Comparison of ENCODE assay signal across 8 cellular contexts in the genomic region with DNA sequence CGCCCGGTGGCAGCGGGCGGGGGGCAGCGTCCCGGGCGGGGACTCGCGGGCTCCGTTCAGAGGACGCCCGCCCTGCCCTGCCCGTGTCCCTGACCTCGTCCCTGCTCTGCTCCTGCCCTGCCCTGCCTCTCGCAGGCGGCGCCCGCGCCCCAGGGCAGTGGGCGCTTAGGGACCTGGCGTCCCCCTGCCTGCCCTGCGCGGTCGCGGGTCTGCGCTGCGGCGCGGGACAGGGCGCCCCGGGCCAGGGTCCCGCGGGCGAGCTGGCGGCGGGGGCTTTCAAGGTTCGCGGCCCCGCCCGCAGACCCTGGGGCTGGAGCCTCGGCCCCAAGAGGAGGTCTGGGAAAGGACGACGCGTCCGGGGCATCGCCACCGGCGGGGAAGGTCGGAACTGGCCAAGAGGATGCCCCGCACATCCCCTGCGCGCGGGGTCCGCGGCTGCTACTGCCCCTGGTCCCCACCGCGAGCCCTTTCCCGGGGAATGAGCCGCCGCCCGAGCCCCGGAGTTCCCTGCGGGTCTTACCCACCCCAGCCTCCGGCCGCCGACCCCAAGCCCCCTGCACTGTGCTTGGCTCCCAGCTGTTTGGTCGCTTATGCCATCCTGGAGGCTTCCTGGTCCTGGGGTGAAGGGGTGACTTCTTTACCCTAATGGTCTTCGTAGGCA. TPM values are rescaled to one million over a fixed set of nuclear protein-coding genes. Genes with fewer than 3 reads are reported as not detected.
DNase-seq lines count a peak whose midpoint lies in the region; ATAC-seq and TF ChIP-seq lines count a peak whose summit lies in the region.

No MANE protein-coding gene starts in this region.

- H3K4me1 Mint-ChIP-seq in Caco-2 (ENCODE audit: low read depth, unreplicated experiment): no peaks in the 10 kb centered on the region

- no peak overlapping the region for H3K9ac ChIP-seq in MM.1S (ENCODE audit: low read length)

- H3K4me1 ChIP-seq in Caco-2 (no peaks in the 10 kb centered on the region), MM.1S (ENCODE audit: low read length) (no peaks in the 10 kb centered on the region), mucosa of descending colon (ENCODE audit: low read depth) (peaks cover 3% of the 10 kb centered on the region)

- no peaks in the 10 kb centered on the region for H3F3A ChIP-seq in MM.1S (ENCODE audit: insufficient read depth, low read length)

- no peaks in the 10 kb centered on the region for H3K79me2 ChIP-seq in MM.1S (ENCODE audit: low read length)

- BruUV-seq in Caco-2 (replicated peaks; lab: Mats Ljungman, UMichigan): no TSS peak

- no peaks in the 10 kb centered on the region for H4K20me1 ChIP-seq in MM.1S (ENCODE audit: insufficient read depth, low read length)

- H3K27ac ChIP-seq in MM.1S (ENCODE audit: low read length) (no peak overlapping the region), cingulate gyrus (ENCODE audit: low read depth, low read length) (peak overlapping the region; percentile 19)

- H3K9me3 ChIP-seq in Caco-2: peaks cover 5% of the 10 kb centered on the region; the same call in 1 of the 2 replicates
- H3K9me3 ChIP-seq in MM.1S (replicated peaks; ENCODE audit: insufficient read depth, low read length): no peaks in the 10 kb centered on the region
- H3K9me3 ChIP-seq in mucosa of descending colon: no peaks in the 10 kb centered on the region

- no peak for DNase-seq in Caco-2
- DNase-seq in MM.1S: no peak
- DNase-seq in mucosa of descending colon: peak; percentile 24 to 63 (median 60)
- no peak for DNase-seq in GM19238 (ENCODE audit: insufficient read length, low spot score)
- DNase-seq in OCI-M2 (lab: John Stamatoyannopoulos, UW; ENCODE audit: unreplicated experiment): no peak
- DNase-seq in occipital lobe (lab: John Stamatoyannopoulos, UW): no peak

- no peak overlapping the region for H3K27ac Mint-ChIP-seq in Caco-2 (ENCODE audit: unreplicated experiment)

- no peaks in the 10 kb centered on the region for H3K9me2 ChIP-seq in MM.1S (replicated peaks; ENCODE audit: insufficient read depth, low read length)

- peak overlapping the region; percentile 45; the same call in 1 of the 2 replicates for H3K4me2 ChIP-seq in MM.1S (ENCODE audit: low read depth, low read length)

- peaks cover 5% of the 10 kb centered on the region for H3K27me3 Mint-ChIP-seq in Caco-2 (ENCODE audit: insufficient read depth, unreplicated experiment)

- intact Hi-C loops in Caco-2 (cut with micrococcal nuclease; ENCODE audit: unreplicated experiment) (no loop called here), mucosa of descending colon (cut with DNase I, micrococcal nuclease) (no loop called here)

- no peaks in the 10 kb centered on the region for H3K9me3 Mint-ChIP-seq in Caco-2 (ENCODE audit: unreplicated experiment)

- H3K36me3 Mint-ChIP-seq in Caco-2 (ENCODE audit: insufficient read depth, unreplicated experiment): peaks cover 6% of the 10 kb centered on the region

- peak overlapping the region; percentile 59 for H3K4me3 Mint-ChIP-seq in Caco-2 (ENCODE audit: unreplicated experiment)

- CTCF ChIA-PET in Caco-2 (lab: Charles Lee): no interaction called here

- H2AFZ ChIP-seq in MM.1S (ENCODE audit: low read length): no peak overlapping the region

- ATAC-seq in GM21423 (IDR thresholded peaks at IDR 0.05; ENCODE audit: unreplicated experiment) (peak; percentile 31), mucosa of descending colon (peak; percentile 42)

- peak overlapping the region; percentile 47 for H3K4me3 ChIP-seq in Caco-2 (ENCODE audit: low read depth, low read length)
- peak overlapping the region; percentile 29; the same call in 1 of the 2 replicates for H3K4me3 ChIP-seq in MM.1S (ENCODE audit: low read length)
- H3K4me3 ChIP-seq in mucosa of descending colon: peak overlapping the region; percentile 54

- H3K27me3 ChIP-seq in Caco-2 (replicated peaks; ENCODE audit: control insufficient read depth, insufficient read depth, low read length) (no peaks in the 10 kb centered on the region), MM.1S (replicated peaks; ENCODE audit: insufficient read depth, low read length) (peaks cover 5% of the 10 kb centered on the region; the same call in 1 of the 2 replicates)

- TF ChIP-seq CTCF in Caco-2 (IDR thresholded peaks at IDR 0.05; ENCODE audit: insufficient read depth in 1 of 2, low read depth in 1 of 2, low read length in 1 of 2, severe bottlenecking in 1 of 2, unreplicated experiment in 1 of 2): no peak
- TF ChIP-seq CTCF in MM.1S (IDR thresholded peaks at IDR 0.05; ENCODE audit: low read length): no peak
- no peak for TF ChIP-seq CTCF in mucosa of descending colon (IDR thresholded peaks at IDR 0.05)

- H3K36me3 ChIP-seq in Caco-2 (ENCODE audit: control insufficient read depth, insufficient read depth, low read length) (no peaks in the 10 kb centered on the region), MM.1S (replicated peaks; ENCODE audit: insufficient read depth, low read length) (no peaks in the 10 kb centered on the region), mucosa of descending colon (ENCODE audit: low read depth) (no peaks in the 10 kb centered on the region)

- POLR2A ChIA-PET in Caco-2 (lab: Charles Lee): no interaction called here

RNA-seq across cellular contexts. Expression of gene RNF144A, which starts 0.7 kb away (rescaled TPM):
- total RNA-seq in Caco-2 (2022) (1.6 and 3.0 TPM in 2 replicates), mucosa of descending colon (10 to 100 TPM; 14.3 to 18.7 (median 18.3) TPM), occipital lobe (41.5 TPM)

RNA-seq across cellular contexts. Expression of gene RSAD2, which starts 40.3 kb away (rescaled TPM):
- 0.18 TPM in 1 of 2 replicates, not detected in the other for total RNA-seq in Caco-2 (2022)
- 10 to 100 TPM in 2 of 3 donors, 1 to 10 TPM in 1; 8.9 to 35.0 (median 12.0) TPM for total RNA-seq in mucosa of descending colon
- 6.9 TPM for total RNA-seq in occipital lobe

RNA-seq across cellular contexts. Expression of gene CMPK2, which starts 52.2 kb away (rescaled TPM):
- total RNA-seq in Caco-2 (2022) (0.52 and 0.53 TPM in 2 replicates), mucosa of descending colon (10 to 100 TPM in 1 of 3 donors, 1 to 10 TPM in 2; 7.2 to 15.8 (median 9.8) TPM), occipital lobe (10.9 TPM)

Comparison
In these comparisons a context has a peak if more than half of its experiments do, and no peak if none do; other contexts are left out.
1. DNase-seq: peak in mucosa of descending colon (3 of 3); none in Caco-2 (0 of 2), MM.1S (single experiment), GM19238 (single experiment), OCI-M2 (single experiment) and occipital lobe (single experiment).
2. Peak in every context shown above with its lines, with median percentiles within 50 percentile points of each other: H3K4me3 ChIP-seq.